7 cellular contexts compared by ENCODE assay signal in the genomic region with DNA sequence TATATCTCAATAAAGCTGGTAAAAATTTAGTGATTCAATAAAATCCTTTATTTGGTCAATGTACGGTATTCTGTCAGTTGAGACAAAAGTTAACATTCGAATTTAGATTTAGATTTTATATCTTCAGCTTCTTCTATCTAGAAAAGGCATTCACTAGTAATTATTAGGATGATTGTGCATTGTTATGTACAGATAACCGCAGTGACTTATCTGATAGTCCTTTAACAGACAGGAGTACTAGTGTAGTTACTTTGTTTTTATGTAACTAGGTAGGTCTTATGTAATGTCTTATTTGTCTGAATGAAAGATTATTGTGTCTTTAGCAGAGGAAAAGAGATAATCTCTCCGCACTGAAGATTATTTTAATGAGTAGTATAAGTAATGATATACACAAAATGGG.
"Had no signal": no experiment of that assay in that cellular context is flagged by ENCODE, and none has a peak within 500 bp of the region (broad histone marks: within the 10 kb centered on the region; RNA-seq: fewer than 3 reads in every experiment).

No MANE protein-coding gene starts in this region.

- H3K36me3 ChIP-seq: HAP-1 had no signal

- H3K9me3 ChIP-seq: HAP-1 had no signal

- H3K4me3 ChIP-seq: GM23248, HAP-1 had no signal

- H3K4me1 ChIP-seq: HAP-1 had no signal

- H3K4me3 Mint-ChIP-seq: HFFc6 had no signal

- DNase-seq: GM23248, GOT3, H7, HFFc6, KG1 had no signal

- H3K27ac ChIP-seq: GM23248 had no signal

- H3K27ac Mint-ChIP-seq: HFFc6, IgD-negative memory B cell had no signal
